ENCODE assay signal across 9 cellular contexts in genomic region chrX:123590842-123591491, GRCh38.
DNase-seq lines count a peak whose midpoint lies in the region; ATAC-seq and TF ChIP-seq lines count a peak whose summit lies in the region.
"Had no signal": no experiment of that assay in that cellular context is flagged by ENCODE, and none has a peak within 500 bp of the region (broad histone marks: within the 10 kb centered on the region; RNA-seq: fewer than 3 reads in every experiment).

No MANE protein-coding gene starts in this region.

- no peaks in the 10 kb centered on the region for H3K9me3 ChIP-seq in left ventricle myocardium inferior (replicated peaks)

- H3K27me3 ChIP-seq in left ventricle myocardium inferior (ENCODE audit: low read depth), result no peaks in the 10 kb centered on the region

- peak; percentile 22 for DNase-seq in astrocyte of the spinal cord (ENCODE audit: low read depth, low spot score)
- peak; percentile 37 for DNase-seq in retinal pigment epithelial cell (ENCODE audit: low read depth)
- DNase-seq in left ventricle myocardium inferior, result no peak
- no peak for DNase-seq in cerebellum (ENCODE audit: low spot score)
- no peak for DNase-seq in anterior cingulate cortex (lab: John Stamatoyannopoulos, UW)
- DNase-seq: activated naive CD4-positive, alpha-beta T cell treated with Interleukin-2 at 50 U/mL for 16 hours; KBM-7 had no signal

- no peak for TF ChIP-seq CTCF in astrocyte of the spinal cord (IDR thresholded peaks at IDR 0.05; ENCODE audit: low read depth, low read length)
- no peak for TF ChIP-seq CTCF in retinal pigment epithelial cell (conservative IDR thresholded peaks at IDR 0.05; ENCODE audit: low read depth, low read length)
- no peak for TF ChIP-seq CTCF in left ventricle myocardium inferior (IDR thresholded peaks at IDR 0.05; ENCODE audit: borderline replicate concordance)

- H3K4me1 ChIP-seq in left ventricle myocardium inferior, result peaks cover 8% of the 10 kb centered on the region

- H3K27ac ChIP-seq in left ventricle myocardium inferior (replicated peaks), result no peak overlapping the region

- intact Hi-C loops in left ventricle myocardium inferior (cut with micrococcal nuclease), result no loop called here

- H3K36me3 ChIP-seq in left ventricle myocardium inferior, result no peaks in the 10 kb centered on the region

- ATAC-seq in GM18909 (IDR thresholded peaks at IDR 0.05; ENCODE audit: poor library complexity, unreplicated experiment) (peak; percentile 69), HG02885 (IDR thresholded peaks at IDR 0.05; ENCODE audit: poor library complexity, unreplicated experiment) (peak; percentile 71)

- in situ Hi-C loops in astrocyte of the spinal cord (cut with HindIII; ENCODE audit: low sequenced_read_pairs), result no loop called here

- H3K4me3 ChIP-seq in astrocyte of the spinal cord (ENCODE audit: low read depth, low read length) (no peak overlapping the region), retinal pigment epithelial cell (ENCODE audit: low read length) (no peak overlapping the region), left ventricle myocardium inferior (no peak overlapping the region)

Comparison
In these comparisons a context has a peak if more than half of its experiments do, and no peak if none do; other contexts are left out.
1. DNase-seq: peak in astrocyte of the spinal cord (single experiment) and retinal pigment epithelial cell (single experiment); none in left ventricle myocardium inferior (single experiment), cerebellum (single experiment) and anterior cingulate cortex (0 of 58).